ENCODE assay signal across 24 cellular contexts in genomic region chr18:69358197-69358895, GRCh38. TPM values are rescaled to one million over a fixed set of nuclear protein-coding genes. Genes with fewer than 3 reads are reported as not detected.
"Had no signal": no experiment of that assay in that cellular context is flagged by ENCODE, and none has a peak within 500 bp of the region (broad histone marks: within the 10 kb centered on the region; RNA-seq: fewer than 3 reads in every experiment).

No MANE protein-coding gene starts in this region.

- H3K27ac Mint-ChIP-seq: effector memory CD8-positive, alpha-beta T cell; memory B cell; mesothelial cell of epicardium; naive B cell; natural killer cell treated with Interleukin-12 subunit alpha and Interleukin-12 subunit beta and Interleukin-15 and Interleukin-18, amount 100 ng/mL, for 72 hours; progenitor cell of endocrine pancreas; stimulated activated effector memory CD8-positive, alpha-beta T cell treated with anti-CD3 and anti-CD28 coated beads, Interleukin-12 subunit alpha, Interleukin-12 subunit beta, amount 100 ng/mL, for 72 hours; type B pancreatic cell had no signal

- H3K4me1 ChIP-seq: gastrocnemius medialis, parathyroid adenoma, testis, tibial artery had no signal

- H3K27me3 ChIP-seq: gastrocnemius medialis, testis, tibial artery had no signal

- H3K9me3 ChIP-seq: gastrocnemius medialis, testis had no signal

- H3K4me3 Mint-ChIP-seq: effector memory CD8-positive, alpha-beta T cell; memory B cell; mesothelial cell of epicardium; naive B cell; natural killer cell treated with Interleukin-12 subunit alpha and Interleukin-12 subunit beta and Interleukin-15 and Interleukin-18, amount 100 ng/mL, for 72 hours; neural crest cell; stimulated activated effector memory CD8-positive, alpha-beta T cell treated with anti-CD3 and anti-CD28 coated beads, Interleukin-12 subunit alpha, Interleukin-12 subunit beta, amount 100 ng/mL, for 72 hours; type B pancreatic cell had no signal

- H3K36me3 ChIP-seq: gastrocnemius medialis, tibial artery had no signal

- H3K27ac ChIP-seq: gastrocnemius medialis, parathyroid adenoma, testis, tibial artery had no signal

- H3K4me3 ChIP-seq: gastrocnemius medialis, lung, mucosa of descending colon, testis, tibial artery had no signal

- ATAC-seq: effector memory CD8-positive, alpha-beta T cell; gastrocnemius medialis; left cardiac atrium; mucosa of descending colon; natural killer cell treated with Interleukin-12 subunit alpha and Interleukin-12 subunit beta and Interleukin-15 and Interleukin-18, amount 100 ng/mL, for 72 hours; sciatic nerve; stimulated activated effector memory CD8-positive, alpha-beta T cell treated with anti-CD3 and anti-CD28 coated beads, Interleukin-12 subunit alpha, Interleukin-12 subunit beta, amount 100 ng/mL, for 72 hours; stimulated activated naive CD8-positive, alpha-beta T cell treated with anti-CD3 and anti-CD28 coated beads, Interleukin-15, Interleukin-2, amounts not matched to agents 100 U/mL and 50 U/mL, for 24 hours had no signal

- H3K36me3 Mint-ChIP-seq: memory B cell; mesothelial cell of epicardium; naive B cell; stimulated activated effector memory CD8-positive, alpha-beta T cell treated with anti-CD3 and anti-CD28 coated beads, Interleukin-12 subunit alpha, Interleukin-12 subunit beta, amount 100 ng/mL, for 72 hours; type B pancreatic cell had no signal

- H3K27me3 Mint-ChIP-seq: memory B cell; naive B cell; natural killer cell treated with Interleukin-12 subunit alpha and Interleukin-12 subunit beta and Interleukin-15 and Interleukin-18, amount 100 ng/mL, for 72 hours; progenitor cell of endocrine pancreas; type B pancreatic cell had no signal

- H3K4me1 Mint-ChIP-seq: memory B cell; mesothelial cell of epicardium; naive B cell; neural crest cell; stimulated activated effector memory CD8-positive, alpha-beta T cell treated with anti-CD3 and anti-CD28 coated beads, Interleukin-12 subunit alpha, Interleukin-12 subunit beta, amount 100 ng/mL, for 72 hours had no signal

- H2AFZ ChIP-seq: parathyroid adenoma had no signal

- H3K9ac ChIP-seq: parathyroid adenoma had no signal

- DNase-seq: cortex of kidney; effector memory CD8-positive, alpha-beta T cell; foreskin fibroblast; gastrocnemius medialis; head of caudate nucleus; left cardiac atrium; mucosa of descending colon; naive B cell; stimulated activated CD4-positive, alpha-beta T cell treated with anti-CD3 and anti-CD28 coated beads, Interleukin-2, amount 100 ng/mL, for 24 hours; stimulated activated CD4-positive, alpha-beta T cell treated with anti-CD3 and anti-CD28 coated beads, Interleukin-4, amount 100 ng/mL, for 24 hours; stimulated activated naive CD8-positive, alpha-beta T cell treated with anti-CD3 and anti-CD28 coated beads, Interleukin-15, Interleukin-2, amounts not matched to agents 100 U/mL and 50 U/mL, for 24 hours; substantia nigra; testis; tibial artery had no signal

- H3K79me2 ChIP-seq: parathyroid adenoma had no signal

RNA-seq across cellular contexts. Expression of gene DOK6, which starts 42.3 kb away (rescaled TPM):
- total RNA-seq: natural killer cell treated with Interleukin-12 subunit alpha and Interleukin-12 subunit beta and Interleukin-15 and Interleukin-18, amount 100 ng/mL, for 72 hours had no signal
